Comparison of ENCODE assay signal across 1 cellular context in genomic region chrX:148311544-148311943, GRCh38.
TF ChIP-seq lines count a peak whose summit lies in the region.

No MANE protein-coding gene starts in this region.

TF ChIP-seq in SK-N-SH, 30 proteins besides CTCF, POLR2A, EP300 and RAD21:
- TF ChIP-seq FOXJ3 (CRISPR knock-in tag; IDR thresholded peaks at IDR 0.05) (no peak), RCOR1 (IDR thresholded peaks at IDR 0.05; ENCODE audit: low read length) (no peak), ELF1 (IDR thresholded peaks at IDR 0.05) (no peak), USF1 (IDR thresholded peaks at IDR 0.05; ENCODE audit: borderline replicate concordance, low read depth) (no peak), USF2 (IDR thresholded peaks at IDR 0.05; ENCODE audit: borderline replicate concordance, low read depth, low read length) (no peak), RXRA (IDR thresholded peaks at IDR 0.05; ENCODE audit: borderline replicate concordance, low read depth) (no peak), SIN3A (IDR thresholded peaks at IDR 0.05; ENCODE audit: borderline replicate concordance, low read depth, low read length) (no peak), GATA2 (CRISPR knock-in tag; IDR thresholded peaks at IDR 0.05) (no peak), PBX3 (IDR thresholded peaks at IDR 0.05) (no peak), MAX (IDR thresholded peaks at IDR 0.05; ENCODE audit: low read depth) (no peak), EZH2phosphoT487 (IDR thresholded peaks at IDR 0.05; ENCODE audit: borderline replicate concordance, low read depth) (no peak), TAF1 (IDR thresholded peaks at IDR 0.05; ENCODE audit: borderline replicate concordance, low read depth, low read length) (no peak)
